16 cellular contexts compared by ENCODE assay signal in genomic region chr18:27847412-27847811, GRCh38.
"Had no signal": no experiment of that assay in that cellular context is flagged by ENCODE, and none has a peak within 500 bp of the region (broad histone marks: within the 10 kb centered on the region; RNA-seq: fewer than 3 reads in every experiment).

No MANE protein-coding gene starts in this region.

- FAIRE-seq: bronchial epithelial cell, urothelium cell line had no signal

- DNase-seq: activated CD4-positive, alpha-beta T cell treated with anti-CD3 and anti-CD28 coated beads for 4 hours; activated CD8-positive, alpha-beta T cell treated with anti-CD3 and anti-CD28 coated beads, Interleukin-2, amount 10 ng/mL, durations not matched to agents 7 days and 5 days; activated naive CD4-positive, alpha-beta T cell treated with Interleukin-2 at 50 U/mL for 16 hours; activated naive CD8-positive, alpha-beta T cell treated with anti-CD3 and anti-CD28 coated beads, Interleukin-2, amount 50 U/mL, for 24 hours; dorsolateral prefrontal cortex; glutamatergic neuron; left ventricle myocardium inferior; posterior cingulate gyrus; thyroid gland had no signal

- H3K4me1 ChIP-seq: ascending aorta, left ventricle myocardium inferior, right atrium auricular region, thyroid gland had no signal

- H3K36me3 ChIP-seq: ascending aorta, left ventricle myocardium inferior, right atrium auricular region, thyroid gland had no signal

- H3K9me3 ChIP-seq: ascending aorta, right atrium auricular region, thyroid gland had no signal

- H3K4me3 ChIP-seq: ascending aorta, dorsolateral prefrontal cortex, left ventricle myocardium inferior, right atrium auricular region, skin epidermis, thyroid gland had no signal

- H3K27me3 Mint-ChIP-seq: activated naive CD8-positive, alpha-beta T cell treated with anti-CD3 and anti-CD28 coated beads, Interleukin-2, amount 50 U/mL, for 24 hours had no signal

- H3K27me3 ChIP-seq: ascending aorta, dorsolateral prefrontal cortex, right atrium auricular region, thyroid gland had no signal

- H3K4me3 Mint-ChIP-seq: activated CD8-positive, alpha-beta T cell treated with anti-CD3 and anti-CD28 coated beads, Interleukin-2, amount 10 ng/mL, durations not matched to agents 7 days and 5 days; activated naive CD8-positive, alpha-beta T cell treated with anti-CD3 and anti-CD28 coated beads, Interleukin-2, amount 50 U/mL, for 24 hours; activated T-helper 1 cell treated with anti-CD3 and anti-CD28 coated beads, Interleukin-12 subunit alpha, Interleukin-12 subunit beta, Interleukin-2, Interleukin-4 antibody, amounts not matched to agents 30 ng/mL and 10 ng/mL and 1 ng/mL, durations not matched to agents 14 hours and 24 hours and 36 hours had no signal

- ATAC-seq: activated CD8-positive, alpha-beta T cell treated with anti-CD3 and anti-CD28 coated beads, Interleukin-2, amount 10 ng/mL, durations not matched to agents 7 days and 5 days; activated naive CD8-positive, alpha-beta T cell treated with anti-CD3 and anti-CD28 coated beads, Interleukin-2, amount 50 U/mL, for 24 hours; esophagus mucosa had no signal

- H3K4me1 Mint-ChIP-seq: activated naive CD8-positive, alpha-beta T cell treated with anti-CD3 and anti-CD28 coated beads, Interleukin-2, amount 50 U/mL, for 24 hours had no signal

- H3K27ac Mint-ChIP-seq: activated CD8-positive, alpha-beta T cell treated with anti-CD3 and anti-CD28 coated beads, Interleukin-2, amount 10 ng/mL, durations not matched to agents 7 days and 5 days; activated naive CD8-positive, alpha-beta T cell treated with anti-CD3 and anti-CD28 coated beads, Interleukin-2, amount 50 U/mL, for 24 hours; activated T-helper 1 cell treated with anti-CD3 and anti-CD28 coated beads, Interleukin-12 subunit alpha, Interleukin-12 subunit beta, Interleukin-2, Interleukin-4 antibody, amounts not matched to agents 30 ng/mL and 10 ng/mL and 1 ng/mL, durations not matched to agents 14 hours and 24 hours and 36 hours had no signal

- H3K27ac ChIP-seq: ascending aorta, dorsolateral prefrontal cortex, left ventricle myocardium inferior, right atrium auricular region, skin epidermis, thyroid gland had no signal
